9 cellular contexts compared by ENCODE assay signal in genomic region chr1:9410737-9411297, GRCh38.
DNase-seq lines count a peak whose midpoint lies in the region; ATAC-seq and TF ChIP-seq lines count a peak whose summit lies in the region.
"Had no signal": no experiment of that assay in that cellular context is flagged by ENCODE, and none has a peak within 500 bp of the region (broad histone marks: within the 10 kb centered on the region; RNA-seq: fewer than 3 reads in every experiment).

No MANE protein-coding gene starts in this region.

- no peaks in the 10 kb centered on the region for H3K9me3 ChIP-seq in ascending aorta

- no peak overlapping the region for H3K4me3 ChIP-seq in GM06990 (replicated peaks; ENCODE audit: low read depth, low read length)
- no peak overlapping the region for H3K4me3 ChIP-seq in fibroblast of villous mesenchyme (ENCODE audit: low read depth, low read length)
- H3K4me3 ChIP-seq in ascending aorta: no peak overlapping the region

- intact Hi-C loops in ascending aorta (cut with DNase I): no loop called here

- DNase-seq in AG08395 (ENCODE audit: low spot score) (peak; percentile 69), GM06990 (ENCODE audit: extremely low read depth, insufficient read length) (peak; percentile 64), SK-N-DZ (ENCODE audit: low spot score) (peak; percentile 60), fibroblast of villous mesenchyme (ENCODE audit: low read depth) (peak; percentile 99), cerebellar nuclear complex (lab: John Stamatoyannopoulos, UW) (no peak), ascending aorta (ENCODE audit: low spot score in 2 of 2) (no peak), SHP77 (lab: John Stamatoyannopoulos, UW) (no peak)

- no peaks in the 10 kb centered on the region for H3K36me3 ChIP-seq in GM06990 (ENCODE audit: control insufficient read depth, insufficient read depth, low read length)
- no peaks in the 10 kb centered on the region for H3K36me3 ChIP-seq in ascending aorta

- TF ChIP-seq CTCF in GM06990 (IDR thresholded peaks at IDR 0.05; ENCODE audit: insufficient read depth, low read length, poor library complexity, severe bottlenecking): no peak
- TF ChIP-seq CTCF in fibroblast of villous mesenchyme (IDR thresholded peaks at IDR 0.05; ENCODE audit: insufficient read depth, low read depth, low read length): no peak
- TF ChIP-seq CTCF in ascending aorta (IDR thresholded peaks at IDR 0.05): no peak

- ATAC-seq in HG03354 (IDR thresholded peaks at IDR 0.05; ENCODE audit: poor library complexity, severe bottlenecking, unreplicated experiment): no peak

- peaks cover 24 to 35% of the 10 kb centered on the region in 2 donors for H3K4me1 ChIP-seq in ascending aorta

- no peak overlapping the region for H3K27ac ChIP-seq in ascending aorta
- H3K27ac ChIP-seq: VCaP had no signal

- H3K27me3 ChIP-seq in GM06990 (replicated peaks; ENCODE audit: control insufficient read depth, insufficient read depth, low read length) (no peaks in the 10 kb centered on the region), ascending aorta (no peaks in the 10 kb centered on the region)

Comparison
In these comparisons a context has a peak if more than half of its experiments do, and no peak if none do; other contexts are left out.
1. DNase-seq: peak in AG08395 (single experiment), GM06990 (single experiment), SK-N-DZ (single experiment) and fibroblast of villous mesenchyme (single experiment); none in cerebellar nuclear complex (0 of 2), ascending aorta (0 of 2) and SHP77 (0 of 2).